ENCODE assay signal across 8 cellular contexts in the genomic region with DNA sequence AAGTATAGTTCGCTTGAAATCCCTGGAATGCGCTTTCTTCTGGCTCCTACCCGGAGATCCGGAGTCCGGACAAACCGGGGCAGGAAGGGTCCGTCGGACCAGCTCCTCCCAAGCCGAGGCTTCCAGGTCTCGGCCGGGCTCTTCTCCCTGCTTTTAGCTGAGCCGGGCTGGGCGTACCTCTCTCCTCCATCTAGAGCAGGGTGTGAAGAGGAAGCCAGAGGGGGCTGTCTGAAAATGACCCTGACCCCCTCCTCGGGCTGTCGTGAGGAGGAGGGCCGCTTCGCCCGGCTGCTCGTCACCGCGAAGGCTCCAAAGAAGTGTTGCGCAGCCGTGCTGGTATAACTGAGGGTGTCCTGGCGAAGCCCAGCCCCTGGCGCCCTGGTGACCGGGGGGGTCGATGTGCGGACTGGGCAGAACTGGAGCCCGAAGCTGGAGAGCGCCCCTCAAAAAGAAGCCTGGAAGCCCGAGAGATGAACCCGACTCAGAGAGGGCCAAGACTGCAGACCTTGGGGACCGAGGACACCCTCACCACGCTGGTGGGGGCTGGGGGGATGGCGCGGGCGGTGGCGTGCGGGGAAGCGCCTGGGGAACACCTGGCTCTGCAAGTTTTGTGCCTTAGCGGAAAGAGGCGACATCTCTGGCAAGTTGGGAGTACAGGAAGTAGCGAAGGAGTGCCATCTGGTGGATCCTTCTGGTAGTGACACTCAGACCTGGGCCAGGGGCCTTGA. TPM values are rescaled to one million over a fixed set of nuclear protein-coding genes. Genes with fewer than 3 reads are reported as not detected.
DNase-seq lines count a peak whose midpoint lies in the region; ATAC-seq and TF ChIP-seq lines count a peak whose summit lies in the region.

No MANE protein-coding gene starts in this region.

- no peaks in the 10 kb centered on the region for H3K36me3 ChIP-seq in BLaER1 treated with 17β-estradiol and CSF1 and Interleukin-3, amounts not matched to agents 10 nM and 100 nM

- peak overlapping the region; percentile 96 to 100 (median 98) for H3K4me2 ChIP-seq in BLaER1 treated with 17β-estradiol and CSF1 and Interleukin-3, amounts not matched to agents 10 nM and 100 nM

- peak; percentile 58 for ATAC-seq in GM21381 (IDR thresholded peaks at IDR 0.05; ENCODE audit: unreplicated experiment)
- ATAC-seq in sciatic nerve = peak; percentile 79
- no peak for ATAC-seq in GM18867 (IDR thresholded peaks at IDR 0.05; ENCODE audit: unreplicated experiment)

- peak overlapping the region; percentile 59 to 79 (median 68) for H3K4me3 ChIP-seq in BLaER1 treated with 17β-estradiol and CSF1 and Interleukin-3, amounts not matched to agents 10 nM and 100 nM
- H3K4me3 ChIP-seq in astrocyte of the spinal cord (ENCODE audit: low read depth, low read length) = peak overlapping the region; percentile 49

- intact Hi-C loops in sciatic nerve (cut with DNase I) = no loop called here

- no peaks in the 10 kb centered on the region for H4K20me1 ChIP-seq in BLaER1 treated with 17β-estradiol and CSF1 and Interleukin-3, amounts not matched to agents 10 nM and 100 nM

- H3K27me3 ChIP-seq in BLaER1 treated with 17β-estradiol and CSF1 and Interleukin-3, amounts not matched to agents 10 nM and 100 nM = no peaks in the 10 kb centered on the region; a peak in 1 of 22 replicates

- H3K9me3 ChIP-seq in BLaER1 treated with 17β-estradiol and CSF1 and Interleukin-3, amounts not matched to agents 10 nM and 100 nM (replicated peaks in 1 of 11) = no peaks in the 10 kb centered on the region

- in situ Hi-C loops in astrocyte of the spinal cord (cut with HindIII; ENCODE audit: low sequenced_read_pairs) = no loop called here

- peak overlapping the region in 10 of 11 experiments; percentile 60 to 99 (median 98); a peak in 20 of 22 replicates for H3K27ac ChIP-seq in BLaER1 treated with 17β-estradiol and CSF1 and Interleukin-3, amounts not matched to agents 10 nM and 100 nM

- H3K9ac ChIP-seq in BLaER1 treated with 17β-estradiol and CSF1 and Interleukin-3, amounts not matched to agents 10 nM and 100 nM = peak overlapping the region; percentile 75 to 99 (median 96)

- peaks cover 74 to 95% (median 90%) of the 10 kb centered on the region in 10 experiments for H3K4me1 ChIP-seq in BLaER1 treated with 17β-estradiol and CSF1 and Interleukin-3, amounts not matched to agents 10 nM and 100 nM

- TF ChIP-seq CTCF in astrocyte of the spinal cord (IDR thresholded peaks at IDR 0.05; ENCODE audit: low read depth, low read length) = peak; percentile 81

- DNase-seq in NCI-H128 (lab: John Stamatoyannopoulos, UW; ENCODE audit: unreplicated experiment) (peak; percentile 46), T-helper 9 cell (peak; percentile 67), astrocyte of the spinal cord (ENCODE audit: low read depth, low spot score) (peak; percentile 81), hypothalamus (lab: John Stamatoyannopoulos, UW) (peak in 46 of 51 donors; percentile 1 to 74 (median 38)), sciatic nerve (ENCODE audit: low spot score) (peak; percentile 85)

RNA-seq across cellular contexts. Expression of a gene that starts 5.7 kb away (rescaled TPM):
- 4.7 TPM for total RNA-seq in sciatic nerve

RNA-seq across cellular contexts. Expression of a gene that starts 36.5 kb away (rescaled TPM):
- 58.9 TPM for total RNA-seq in sciatic nerve

RNA-seq across cellular contexts. Expression of a gene that starts 36.6 kb away (rescaled TPM):
- 3.8 TPM for total RNA-seq in sciatic nerve
